In genomic region chr2:12702661-12703121, GRCh38 we compare ENCODE assay signal across 7 cellular contexts. TPM values are rescaled to one million over a fixed set of nuclear protein-coding genes. Genes with fewer than 3 reads are reported as not detected.
DNase-seq lines count a peak whose midpoint lies in the region; ATAC-seq and TF ChIP-seq lines count a peak whose summit lies in the region.

No MANE protein-coding gene starts in this region.

- BruUV-seq in Panc1 (replicated peaks; lab: Mats Ljungman, UMichigan) = no TSS peak

- no peaks in the 10 kb centered on the region for H3K36me3 Mint-ChIP-seq in HFFc6 (ENCODE audit: low read depth)

- H3K4me3 ChIP-seq in Panc1 (ENCODE audit: low read depth in 2 of 2, low read length in 2 of 2) = no peak overlapping the region

- POLR2A ChIA-PET in Panc1 (lab: Charles Lee) = no interaction called here

- peak overlapping the region; percentile 93 for H3K27ac Mint-ChIP-seq in HFFc6

- peak overlapping the region; percentile 61 for H3K4me3 Mint-ChIP-seq in HFFc6

- in situ Hi-C loops in Panc1 (cut with HindIII; ENCODE audit: low pct_unique_long_range_greater_than_20kb, low sequenced_read_pairs) = no loop called here

- peaks cover 34% of the 10 kb centered on the region for H3K4me1 Mint-ChIP-seq in HFFc6 (ENCODE audit: low read depth)

- no peaks in the 10 kb centered on the region; the same call in 1 of the 2 replicates for H3K9me3 ChIP-seq in Panc1 (ENCODE audit: control insufficient read depth, insufficient read depth, low read depth, low read length)

- H3K9me3 Mint-ChIP-seq in HFFc6 = no peaks in the 10 kb centered on the region

- TF ChIP-seq CTCF in HFFc6 (IDR thresholded peaks at IDR 0.05) (no peak), Panc1 (IDR thresholded peaks at IDR 0.05) (no peak)

- no peaks in the 10 kb centered on the region for H3K36me3 ChIP-seq in Panc1 (ENCODE audit: control insufficient read depth, insufficient read depth, low read length)

- no peak overlapping the region for H3K27ac ChIP-seq in Panc1 (ENCODE audit: low read length)

- intact Hi-C loops in Panc1 (cut with micrococcal nuclease; ENCODE audit: unreplicated experiment) = no loop called here

- peak; percentile 51; the same call in 1 of the 2 replicates for ATAC-seq in Panc1
- no peak for ATAC-seq in HG03139 (IDR thresholded peaks at IDR 0.05; ENCODE audit: unreplicated experiment)
- ATAC-seq in HG03442 (IDR thresholded peaks at IDR 0.05; ENCODE audit: unreplicated experiment) = no peak

- H3K27me3 ChIP-seq in Panc1 (ENCODE audit: control insufficient read depth, insufficient read depth, low read length) = no peaks in the 10 kb centered on the region

- H3K4me1 ChIP-seq in Panc1 (ENCODE audit: control insufficient read depth, insufficient read depth, low read length) = no peaks in the 10 kb centered on the region

- DNase-seq in HFFc6 (peak; percentile 79), Panc1 (ENCODE audit: low read depth, low spot score) (no peak), fibroblast of gingiva (ENCODE audit: low read depth) (peak; percentile 86), pulmonary artery endothelial cell (ENCODE audit: low read depth, low spot score) (peak; percentile 71), NCI-H1930 (lab: John Stamatoyannopoulos, UW) (no peak)

- H3K27me3 Mint-ChIP-seq in HFFc6 (ENCODE audit: insufficient read depth) = peaks cover 2% of the 10 kb centered on the region; the same call in 1 of the 2 replicates

- CTCF ChIA-PET in Panc1 (lab: Charles Lee) = interaction anchor here (0.8 kb wide), 1 partner anchor 13 kb away, joined by 3 read pairs; no protein-coding TSS in a partner anchor

RNA-seq across cellular contexts. Expression of gene TRIB2, which starts 14.0 kb away (rescaled TPM):
- total RNA-seq in HFFc6 (2021; fragmentation: NEBNext Ultra II Directional; extraction: Animal tissue kit (Norgen Biotek cat#: 25700)) = 10 to 100 TPM; 13.6 to 22.9 (median 16.8) TPM
- total RNA-seq in Panc1 (2021; ENCODE audit: unreplicated experiment) (43.2 TPM), pulmonary artery endothelial cell (9.9 and 14.2 TPM in 2 replicates)
- polyA plus RNA-seq in Panc1 (2012; ENCODE audit: insufficient read length) = 34.8 TPM

Comparison
In these comparisons a context has a peak if more than half of its experiments do, and no peak if none do; other contexts are left out.
1. DNase-seq: peak in HFFc6 (single experiment), fibroblast of gingiva (single experiment) and pulmonary artery endothelial cell (single experiment); none in Panc1 (single experiment) and NCI-H1930 (0 of 2).